In the genomic region with DNA sequence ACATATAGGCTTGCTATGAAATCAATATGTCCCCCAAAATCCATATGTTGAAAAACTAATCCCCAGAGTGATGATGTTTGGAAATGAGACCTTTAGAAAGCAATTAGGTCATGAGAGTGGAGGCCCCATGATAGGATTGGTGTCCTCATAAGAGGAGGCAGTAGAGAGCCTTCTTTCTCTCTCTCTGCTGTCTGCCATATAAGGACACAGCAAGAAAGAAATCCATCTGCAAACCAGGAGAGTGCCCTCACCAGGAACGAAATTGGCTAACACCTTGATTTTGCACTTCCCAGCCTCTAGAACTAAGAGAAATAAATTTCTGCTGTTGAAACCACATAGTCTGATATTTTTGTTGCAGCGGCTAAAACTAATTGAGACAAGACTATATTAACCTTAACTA, we compare ENCODE assay signal across 16 cellular contexts.
"Had no signal": no experiment of that assay in that cellular context is flagged by ENCODE, and none has a peak within 500 bp of the region (broad histone marks: within the 10 kb centered on the region; RNA-seq: fewer than 3 reads in every experiment).

No MANE protein-coding gene starts in this region.

- ATAC-seq: activated CD8-positive, alpha-beta T cell treated with anti-CD3 and anti-CD28 coated beads for 36 hours; body of pancreas; naive thymus-derived CD4-positive, alpha-beta T cell had no signal

- H3K4me1 Mint-ChIP-seq: naive thymus-derived CD4-positive, alpha-beta T cell had no signal

- H3K4me3 Mint-ChIP-seq: activated CD4-positive, alpha-beta T cell treated with anti-CD3 and anti-CD28 coated beads, Interleukin-2, amount 10 ng/mL, durations not matched to agents 24 days and 14 days; activated CD8-positive, alpha-beta T cell treated with anti-CD3 and anti-CD28 coated beads for 36 hours; activated naive CD4-positive, alpha-beta T cell treated with anti-CD3 and anti-CD28 coated beads for 36 hours; naive thymus-derived CD4-positive, alpha-beta T cell had no signal

- DNase-seq: activated CD4-positive, alpha-beta T cell treated with anti-CD3 and anti-CD28 coated beads, Interleukin-2, amount 10 ng/mL, durations not matched to agents 24 days and 14 days; activated CD8-positive, alpha-beta T cell treated with anti-CD3 and anti-CD28 coated beads for 36 hours; activated naive CD4-positive, alpha-beta T cell treated with anti-CD3 and anti-CD28 coated beads for 36 hours; activated T-cell treated with anti-CD3 and anti-CD28 coated beads, Interleukin-2, amount 50 U/mL, for 1 hour; body of pancreas; foreskin fibroblast; left cardiac atrium; mesenchymal stem cell; naive thymus-derived CD4-positive, alpha-beta T cell; stimulated activated CD4-positive, alpha-beta T cell treated with anti-CD3 and anti-CD28 coated beads, Interleukin-15, amount 100 ng/mL, for 24 hours; stimulated activated CD4-positive, alpha-beta T cell treated with anti-CD3 and anti-CD28 coated beads, Interleukin-2, amount 100 ng/mL, for 48 hours; stomach had no signal

- H3K9me3 ChIP-seq: body of pancreas, prostate gland, right atrium auricular region, stomach, vagina had no signal

- H3K27ac ChIP-seq: body of pancreas, prostate gland, right atrium auricular region, skin epidermis, stomach, vagina had no signal

- H3K4me1 ChIP-seq: body of pancreas, prostate gland, right atrium auricular region, stomach, vagina had no signal

- H3K27ac Mint-ChIP-seq: activated CD4-positive, alpha-beta T cell treated with anti-CD3 and anti-CD28 coated beads, Interleukin-2, amount 10 ng/mL, durations not matched to agents 24 days and 14 days; activated CD8-positive, alpha-beta T cell treated with anti-CD3 and anti-CD28 coated beads for 36 hours; activated naive CD4-positive, alpha-beta T cell treated with anti-CD3 and anti-CD28 coated beads for 36 hours; naive thymus-derived CD4-positive, alpha-beta T cell had no signal

- H3K27me3 ChIP-seq: body of pancreas, right atrium auricular region, stomach, vagina had no signal

- H3K27me3 Mint-ChIP-seq: activated CD4-positive, alpha-beta T cell treated with anti-CD3 and anti-CD28 coated beads, Interleukin-2, amount 10 ng/mL, durations not matched to agents 24 days and 14 days; activated CD8-positive, alpha-beta T cell treated with anti-CD3 and anti-CD28 coated beads for 36 hours; naive thymus-derived CD4-positive, alpha-beta T cell had no signal

- H3K4me3 ChIP-seq: body of pancreas, prostate gland, right atrium auricular region, skin epidermis, stomach, vagina had no signal
